In genomic region chr6:97689078-97689754, GRCh38 we compare ENCODE assay signal across 1 cellular context.
TF ChIP-seq lines count a peak whose summit lies in the region.

No MANE protein-coding gene starts in this region.

TF ChIP-seq in HCT116, 20 proteins besides CTCF, POLR2A, EP300 and RAD21 (continued from another document):
- TF ChIP-seq ZBTB33 (IDR thresholded peaks at IDR 0.05; ENCODE audit: extremely low read depth, insufficient replicate concordance, low read length) (no peak), CBX3 (IDR thresholded peaks at IDR 0.05; ENCODE audit: low read depth) (no peak), ZFX (IDR thresholded peaks at IDR 0.05) (no peak), CEBPB (IDR thresholded peaks at IDR 0.05; ENCODE audit: low read depth) (no peak), ZNF274 (IDR thresholded peaks at IDR 0.05; ENCODE audit: low read depth, low read length) (no peak), YY1 (IDR thresholded peaks at IDR 0.05; ENCODE audit: extremely low read depth, insufficient replicate concordance, low read depth, low read length) (no peak), ELF1 (IDR thresholded peaks at IDR 0.05; ENCODE audit: borderline replicate concordance, low read depth) (no peak), SRF (IDR thresholded peaks at IDR 0.05; ENCODE audit: low read depth) (no peak)
